ENCODE assay signal across 24 cellular contexts in genomic region chr11:11313902-11314692, GRCh38. TPM values are rescaled to one million over a fixed set of nuclear protein-coding genes. Genes with fewer than 3 reads are reported as not detected.
A peak's percentile ranks its signal among the peaks of the same experiment; 100 is the strongest.
DNase-seq lines count a peak whose midpoint lies in the region; ATAC-seq, FAIRE-seq and TF ChIP-seq lines count a peak whose summit lies in the region.
"Had no signal": no experiment of that assay in that cellular context is flagged by ENCODE, and none has a peak within 500 bp of the region (broad histone marks: within the 10 kb centered on the region; RNA-seq: fewer than 3 reads in every experiment).

No MANE protein-coding gene starts in this region.

- BruUV-seq in IMR-90 (replicated peaks; lab: Mats Ljungman, UMichigan), result no TSS peak

- no peak for TF ChIP-seq POLR2A in IMR-90 (IDR thresholded peaks at IDR 0.05; ENCODE audit: low read depth, low read length)

- no peak overlapping the region for H3K18ac ChIP-seq in IMR-90 (ENCODE audit: low read depth, low read length)

- no peak overlapping the region; the same call in 1 of the 2 replicates for H3K4me2 ChIP-seq in IMR-90 (ENCODE audit: low read depth, low read length)

- ATAC-seq in IMR-90 (ENCODE audit: low read depth), result peak; percentile 61
- ATAC-seq in left lobe of liver, result peak; percentile 92
- ATAC-seq in activated naive CD4-positive, alpha-beta T cell treated with anti-CD3 and anti-CD28 coated beads, Interleukin-2, amount 50 U/mL, for 72 hours, result no peak
- ATAC-seq in HG03095 (IDR thresholded peaks at IDR 0.05; ENCODE audit: unreplicated experiment), result no peak
- no peak for ATAC-seq in HG03565 (IDR thresholded peaks at IDR 0.05; ENCODE audit: unreplicated experiment)
- ATAC-seq: activated CD8-positive, alpha-beta T cell treated with anti-CD3 and anti-CD28 coated beads, Interleukin-2, amount 10 ng/mL, durations not matched to agents 7 days and 5 days; mucosa of descending colon; stimulated activated memory B cell treated with anti-CD40 and anti-IgM and Interleukin-4, amounts not matched to agents 10 μg/mL and 1 μg/mL and 100 μg/mL, for 72 hours had no signal

- no peak overlapping the region for H3K23ac ChIP-seq in IMR-90 (ENCODE audit: low read depth, low read length)

- H4K91ac ChIP-seq in IMR-90 (ENCODE audit: insufficient read depth, low read depth, low read length), result no peak overlapping the region

- DNase-seq in IMR-90 (no peak), left lobe of liver (ENCODE audit: low spot score) (peak; percentile 64), D721Med (ENCODE audit: insufficient read length, low spot score) (no peak)
- no peak for DNase-seq in activated naive CD4-positive, alpha-beta T cell treated with anti-CD3 and anti-CD28 coated beads, Interleukin-2, amount 50 U/mL, for 72 hours (ENCODE audit: low spot score in 2 of 2)
- DNase-seq: activated B cell treated with CpG ODN at 0.5 μM for 24 hours; activated CD8-positive, alpha-beta T cell treated with anti-CD3 and anti-CD28 coated beads, Interleukin-2, amount 10 ng/mL, durations not matched to agents 7 days and 5 days; activated naive CD4-positive, alpha-beta T cell treated with anti-CD3 and anti-CD28 coated beads for 36 hours; activated T-cell treated with anti-CD3 and anti-CD28 coated beads, Interleukin-2, amount 50 U/mL, for 24 hours; COR-L47; GOT3; mucosa of descending colon; NCI-H1417 treated with DMSO at 0.1 percent for 48 hours; NCI-H2171 treated with DMSO at 0.1 percent for 48 hours; NCI-H748 treated with DMSO at 0.1 percent for 48 hours; transverse colon had no signal

- H3K79me1 ChIP-seq in IMR-90 (ENCODE audit: low read depth in 1 of 2, low read length in 2 of 2), result no peaks in the 10 kb centered on the region

- dilution Hi-C loops in IMR-90 (cut with HindIII; ENCODE audit: low sequenced_read_pairs, unreplicated experiment), result no loop called here

- no peak overlapping the region for H3K27ac Mint-ChIP-seq in activated naive CD4-positive, alpha-beta T cell treated with anti-CD3 and anti-CD28 coated beads, Interleukin-2, amount 50 U/mL, for 72 hours
- H3K27ac Mint-ChIP-seq: activated B cell treated with CpG ODN at 0.5 μM for 24 hours; activated CD8-positive, alpha-beta T cell treated with anti-CD3 and anti-CD28 coated beads, Interleukin-2, amount 10 ng/mL, durations not matched to agents 7 days and 5 days; activated naive CD4-positive, alpha-beta T cell treated with anti-CD3 and anti-CD28 coated beads for 36 hours; activated T-cell treated with anti-CD3 and anti-CD28 coated beads, Interleukin-2, amount 50 U/mL, for 24 hours; stimulated activated memory B cell treated with anti-CD40 and anti-IgM and Interleukin-4, amounts not matched to agents 10 μg/mL and 1 μg/mL and 100 μg/mL, for 72 hours had no signal

- H3K9me3 ChIP-seq in IMR-90 (ENCODE audit: control insufficient read depth, insufficient read depth, low read length) (no peaks in the 10 kb centered on the region), stomach smooth muscle (ENCODE audit: control insufficient read depth in 2 of 2, low read length in 2 of 2) (no peaks in the 10 kb centered on the region)
- H3K9me3 ChIP-seq: mucosa of descending colon, transverse colon had no signal

- no peaks in the 10 kb centered on the region for H3K27me3 ChIP-seq in IMR-90 (ENCODE audit: control insufficient read depth, insufficient read depth, low read length)
- no peaks in the 10 kb centered on the region for H3K27me3 ChIP-seq in stomach smooth muscle (ENCODE audit: control insufficient read depth in 1 of 2, insufficient read depth in 2 of 2, low read length in 2 of 2)
- H3K27me3 ChIP-seq: transverse colon had no signal

- H3K27ac ChIP-seq in IMR-90 (ENCODE audit: insufficient read depth, low read length) (no peak overlapping the region), cingulate gyrus (ENCODE audit: low read depth, low read length) (peak overlapping the region; percentile 16), stomach smooth muscle (ENCODE audit: low read length) (peak overlapping the region; percentile 2)
- H3K27ac ChIP-seq: transverse colon had no signal

- no peaks in the 10 kb centered on the region for H3K9me1 ChIP-seq in IMR-90 (ENCODE audit: insufficient read depth, low read length)

- 42% methylated on average over 2 of the region's 6 CpGs; no CpG with 5 or more reads in 1 of the 2 experiments for WGBS in IMR-90 (ENCODE audit: extremely low coverage in 2 of 2, insufficient read length in 1 of 2), 2 experiments

- no peak overlapping the region for H2BK120ac ChIP-seq in IMR-90 (ENCODE audit: low read depth, low read length)

- no peak for FAIRE-seq in D721Med (lab: Jason Lieb, UNC)
- FAIRE-seq: astrocyte, colon, GM18507, islet of Langerhans had no signal

- H2BK15ac ChIP-seq in IMR-90 (ENCODE audit: low read depth, low read length), result no peak overlapping the region

- H4K8ac ChIP-seq in IMR-90 (ENCODE audit: low read depth in 2 of 2, low read length in 2 of 2), result no peak overlapping the region

- H3K4ac ChIP-seq in IMR-90 (ENCODE audit: low read depth, low read length), result no peak overlapping the region

- no peak overlapping the region for H2BK20ac ChIP-seq in IMR-90 (ENCODE audit: low read depth, low read length)

- intact Hi-C loops in IMR-90 (cut with micrococcal nuclease), result no loop called here

- no peaks in the 10 kb centered on the region for H4K20me1 ChIP-seq in IMR-90 (ENCODE audit: insufficient read depth, low read length)

- CTCF ChIA-PET in IMR-90 (lab: Yijun Ruan, JAX), result no interaction called here

- TF ChIP-seq RAD21 in IMR-90 (IDR thresholded peaks at IDR 0.05; ENCODE audit: low read length), result no peak

- TF ChIP-seq CTCF in IMR-90 (conservative IDR thresholded peaks at IDR 0.05; ENCODE audit: low read depth, low read length) (no peak), D721Med (IDR thresholded peaks at IDR 0.05; ENCODE audit: insufficient read depth, missing control alignments) (no peak)

- H3K36me3 ChIP-seq in IMR-90 (ENCODE audit: control insufficient read depth, insufficient read depth, low read length) (no peaks in the 10 kb centered on the region), stomach smooth muscle (ENCODE audit: control insufficient read depth in 2 of 2, insufficient read depth in 2 of 2, low read length in 2 of 2) (no peaks in the 10 kb centered on the region)
- H3K36me3 ChIP-seq: transverse colon had no signal

- no peak overlapping the region for H4K5ac ChIP-seq in IMR-90 (ENCODE audit: low read depth, low read length)

- no peak overlapping the region for H2AFZ ChIP-seq in IMR-90 (replicated peaks; ENCODE audit: low read length, poor library complexity)

- H2AK5ac ChIP-seq in IMR-90 (ENCODE audit: low read depth, low read length), result no peak overlapping the region

- no peak overlapping the region for H2BK5ac ChIP-seq in IMR-90 (ENCODE audit: low read depth, low read length, poor library complexity, severe bottlenecking)

- H3K4me3 ChIP-seq in IMR-90 (ENCODE audit: insufficient read depth, low read depth, low read length) (no peak overlapping the region), stomach smooth muscle (ENCODE audit: low read length in 2 of 2) (no peak overlapping the region)
- H3K4me3 ChIP-seq: mucosa of descending colon, transverse colon had no signal

- no peaks in the 10 kb centered on the region for H3K36me3 Mint-ChIP-seq in activated naive CD4-positive, alpha-beta T cell treated with anti-CD3 and anti-CD28 coated beads, Interleukin-2, amount 50 U/mL, for 72 hours
- H3K36me3 Mint-ChIP-seq: stimulated activated memory B cell treated with anti-CD40 and anti-IgM and Interleukin-4, amounts not matched to agents 10 μg/mL and 1 μg/mL and 100 μg/mL, for 72 hours had no signal

- peaks cover 0 to 3% of the 10 kb centered on the region in 2 donors for H3K9me3 Mint-ChIP-seq in activated naive CD4-positive, alpha-beta T cell treated with anti-CD3 and anti-CD28 coated beads, Interleukin-2, amount 50 U/mL, for 72 hours
- H3K9me3 Mint-ChIP-seq: activated B cell treated with CpG ODN at 0.5 μM for 24 hours; activated naive CD4-positive, alpha-beta T cell treated with anti-CD3 and anti-CD28 coated beads for 36 hours; activated T-cell treated with anti-CD3 and anti-CD28 coated beads, Interleukin-2, amount 50 U/mL, for 24 hours had no signal

- peaks cover 8% of the 10 kb centered on the region; the same call in 1 of the 2 replicates for H3K4me1 ChIP-seq in IMR-90 (ENCODE audit: control insufficient read depth, insufficient read depth, low read length)
- peaks cover 14% of the 10 kb centered on the region for H3K4me1 ChIP-seq in stomach smooth muscle (ENCODE audit: control insufficient read depth, insufficient read depth, low read length)

- POLR2A ChIA-PET in IMR-90 (lab: Charles Lee; ENCODE audit: unreplicated experiment), result no interaction called here

- H2AK9ac ChIP-seq in IMR-90 (replicated peaks; ENCODE audit: low read depth, low read length, poor library complexity), result no peak overlapping the region

- no peak overlapping the region for H3K14ac ChIP-seq in IMR-90 (replicated peaks; ENCODE audit: low read depth, low read length)

- no peak overlapping the region for H3K56ac ChIP-seq in IMR-90 (ENCODE audit: extremely low read depth, insufficient read depth, low read length)

- in situ Hi-C loops in IMR-90 (cut with MboI; ENCODE audit: low sequenced_read_pairs), result no loop called here

- H3K9ac ChIP-seq in IMR-90 (ENCODE audit: low read depth, low read length), result no peak overlapping the region
- no peak overlapping the region for H3K9ac ChIP-seq in stomach smooth muscle (ENCODE audit: low read length in 2 of 2)

TF ChIP-seq in IMR-90, 13 proteins besides CTCF, POLR2A, EP300 and RAD21 (continues in another document):
- TF ChIP-seq ELK1 (IDR thresholded peaks at IDR 0.05; ENCODE audit: borderline replicate concordance, low read depth, low read length) (no peak), RFX5 (IDR thresholded peaks at IDR 0.05; ENCODE audit: low read depth, low read length) (no peak), MAFK (IDR thresholded peaks at IDR 0.05; ENCODE audit: low read depth, low read length) (no peak), NFE2L2 (IDR thresholded peaks at IDR 0.05; ENCODE audit: low read depth, low read length) (no peak), BHLHE40 (IDR thresholded peaks at IDR 0.05; ENCODE audit: low read depth, low read length) (no peak), FOS (IDR thresholded peaks at IDR 0.05; ENCODE audit: low read depth, low read length) (no peak)

RNA-seq across cellular contexts. Expression of gene CSNK2A3, which starts 39.0 kb away (rescaled TPM):
- 3.2 and 3.9 TPM in 2 replicates for total RNA-seq in IMR-90 (2012; rRNA removed)
- 1.2 TPM in 2 replicates for polyA plus RNA-seq in IMR-90 (2012; rRNA removed)
- polyA plus RNA-seq in IMR-90 (2012; cell fraction: cytosol; rRNA removed), result 0.17 and 0.21 TPM in 2 replicates
- polyA plus RNA-seq in IMR-90 (2012; cell fraction: nucleus; rRNA removed; ENCODE audit: low replicate concordance), result 0.42 and 1.2 TPM in 2 replicates
- total RNA-seq in left lobe of liver, result 0.58 TPM
- 1 to 10 TPM in 1 of 2 donors, under 1 TPM in 1; 0.73 to 4.0 TPM for total RNA-seq in activated naive CD4-positive, alpha-beta T cell treated with anti-CD3 and anti-CD28 coated beads, Interleukin-2, amount 50 U/mL, for 72 hours

Comparison
In these comparisons a context has a peak if more than half of its experiments do, and no peak if none do; other contexts are left out.
1. ATAC-seq: peak in IMR-90 (single experiment) and left lobe of liver (single experiment); none in activated naive CD4-positive, alpha-beta T cell treated with anti-CD3 and anti-CD28 coated beads, Interleukin-2, amount 50 U/mL, for 72 hours (0 of 2), HG03095 (single experiment) and HG03565 (single experiment).